Comparison of ENCODE assay signal across 21 cellular contexts in genomic region chr21:25579402-25580016, GRCh38. TPM values are rescaled to one million over a fixed set of nuclear protein-coding genes. Genes with fewer than 3 reads are reported as not detected.
DNase-seq lines count a peak whose midpoint lies in the region; ATAC-seq, FAIRE-seq and TF ChIP-seq lines count a peak whose summit lies in the region.
"Had no signal": no experiment of that assay in that cellular context is flagged by ENCODE, and none has a peak within 500 bp of the region (broad histone marks: within the 10 kb centered on the region; RNA-seq: fewer than 3 reads in every experiment).

No MANE protein-coding gene starts in this region.

- H3K27me3 ChIP-seq in stomach: no peaks in the 10 kb centered on the region

- DNase-seq in natural killer cell treated with Interleukin-12 subunit alpha and Interleukin-12 subunit beta and Interleukin-15 and Interleukin-18, amount 100 ng/mL, for 72 hours (ENCODE audit: low spot score): no peak
- DNase-seq in natural killer cell (no peak), WTC11 (ENCODE audit: low spot score) (no peak), stomach (no peak)
- no peak for DNase-seq in stimulated activated naive B cell treated with anti-CD40 and anti-IgM and Interleukin-4, amounts not matched to agents 10 μg/mL and 1 μg/mL and 100 μg/mL, for 72 hours
- DNase-seq: Calu3; CD4-positive, CD25-positive, alpha-beta regulatory T cell; DMS53; Kasumi-1; MM.1S; NCI-H1092 treated with DMSO at 0.1 percent for 48 hours; NCI-H2081 treated with DMSO at 0.1 percent for 48 hours; NCI-H524 had no signal

- peaks cover 0 to 22% (median 14%) of the 10 kb centered on the region in 4 donors for H3K36me3 ChIP-seq in stomach

- H3K36me3 Mint-ChIP-seq in natural killer cell treated with Interleukin-12 subunit alpha and Interleukin-12 subunit beta and Interleukin-15 and Interleukin-18, amount 100 ng/mL, for 72 hours: peaks cover 25% of the 10 kb centered on the region
- H3K36me3 Mint-ChIP-seq in natural killer cell (no peaks in the 10 kb centered on the region), WTC11 (peaks cover 8% of the 10 kb centered on the region)
- H3K36me3 Mint-ChIP-seq in stimulated activated naive B cell treated with anti-CD40 and anti-IgM and Interleukin-4, amounts not matched to agents 10 μg/mL and 1 μg/mL and 100 μg/mL, for 72 hours: peaks cover 52 to 73% of the 10 kb centered on the region in 2 donors

- CTCF ChIA-PET in WTC11 (lab: Charles Lee): no interaction called here

- intact Hi-C loops in natural killer cell (cut with micrococcal nuclease): no loop called here
- intact Hi-C loops in stomach (cut with DNase I; ENCODE audit: low total_unique reads): no loop called here

- H3K4me3 Mint-ChIP-seq in natural killer cell treated with Interleukin-12 subunit alpha and Interleukin-12 subunit beta and Interleukin-15 and Interleukin-18, amount 100 ng/mL, for 72 hours: peak overlapping the region; percentile 19
- H3K4me3 Mint-ChIP-seq in natural killer cell (no peak overlapping the region), WTC11 (no peak overlapping the region)
- H3K4me3 Mint-ChIP-seq in stimulated activated naive B cell treated with anti-CD40 and anti-IgM and Interleukin-4, amounts not matched to agents 10 μg/mL and 1 μg/mL and 100 μg/mL, for 72 hours: peak overlapping the region in 1 of 2 donors; percentile 54
- H3K4me3 Mint-ChIP-seq: B cell; CD4-positive, CD25-positive, alpha-beta regulatory T cell; GM23338; IgD-negative memory B cell had no signal

- no peaks in the 10 kb centered on the region for H3K4me1 ChIP-seq in stomach

- H3K27ac ChIP-seq in stomach: no peak overlapping the region
- H3K27ac ChIP-seq: HL-60 had no signal

- FAIRE-seq in TTC549 (lab: Jason Lieb, UNC) (peak; percentile 20), colon (lab: Jason Lieb, UNC) (peak; percentile 76)
- FAIRE-seq: HTR-8/SVneo had no signal

- H3K27me3 Mint-ChIP-seq in natural killer cell treated with Interleukin-12 subunit alpha and Interleukin-12 subunit beta and Interleukin-15 and Interleukin-18, amount 100 ng/mL, for 72 hours: no peaks in the 10 kb centered on the region
- H3K27me3 Mint-ChIP-seq in natural killer cell (ENCODE audit: low read depth in 2 of 2) (no peaks in the 10 kb centered on the region), WTC11 (ENCODE audit: low read depth) (no peaks in the 10 kb centered on the region)
- peaks cover 0 to 4% of the 10 kb centered on the region in 2 donors for H3K27me3 Mint-ChIP-seq in stimulated activated naive B cell treated with anti-CD40 and anti-IgM and Interleukin-4, amounts not matched to agents 10 μg/mL and 1 μg/mL and 100 μg/mL, for 72 hours
- H3K27me3 Mint-ChIP-seq: B cell; CD4-positive, CD25-positive, alpha-beta regulatory T cell; IgD-negative memory B cell had no signal

- no peak overlapping the region for H3K4me3 ChIP-seq in stomach
- H3K4me3 ChIP-seq: GM23338 had no signal

- no peak for TF ChIP-seq POLR2A in stomach (IDR thresholded peaks at IDR 0.05)

- no peaks in the 10 kb centered on the region for H3K9me3 ChIP-seq in stomach

- no peak for TF ChIP-seq CTCF in natural killer cell (IDR thresholded peaks at IDR 0.05)
- TF ChIP-seq CTCF in WTC11 (IDR thresholded peaks at IDR 0.05): no peak
- TF ChIP-seq CTCF in stomach (IDR thresholded peaks at IDR 0.05): no peak

- no peak for TF ChIP-seq EP300 in stomach (IDR thresholded peaks at IDR 0.05)

- 53 to 64% (median 62%) methylated on average over 3 of the region's 3 CpGs for WGBS in stomach, 5 donors

- peak overlapping the region; percentile 83 to 87 for H3K27ac Mint-ChIP-seq in natural killer cell treated with Interleukin-12 subunit alpha and Interleukin-12 subunit beta and Interleukin-15 and Interleukin-18, amount 100 ng/mL, for 72 hours
- H3K27ac Mint-ChIP-seq in natural killer cell (peak overlapping the region in 1 of 2 donors; percentile 22), WTC11 (no peak overlapping the region)
- H3K27ac Mint-ChIP-seq in stimulated activated naive B cell treated with anti-CD40 and anti-IgM and Interleukin-4, amounts not matched to agents 10 μg/mL and 1 μg/mL and 100 μg/mL, for 72 hours: peak overlapping the region; percentile 95
- H3K27ac Mint-ChIP-seq: B cell, GM23338, IgD-negative memory B cell had no signal

- peaks cover 36 to 43% of the 10 kb centered on the region in 2 donors for H3K4me1 Mint-ChIP-seq in natural killer cell treated with Interleukin-12 subunit alpha and Interleukin-12 subunit beta and Interleukin-15 and Interleukin-18, amount 100 ng/mL, for 72 hours (ENCODE audit: low read depth in 2 of 2)
- H3K4me1 Mint-ChIP-seq in natural killer cell (peaks cover 0 to 4% of the 10 kb centered on the region in 2 donors), WTC11 (peaks cover 6% of the 10 kb centered on the region)
- H3K4me1 Mint-ChIP-seq in stimulated activated naive B cell treated with anti-CD40 and anti-IgM and Interleukin-4, amounts not matched to agents 10 μg/mL and 1 μg/mL and 100 μg/mL, for 72 hours: peaks cover 36 to 70% of the 10 kb centered on the region in 2 donors

- POLR2A ChIA-PET in WTC11 (lab: Charles Lee): no interaction called here

- no peak for ATAC-seq in natural killer cell treated with Interleukin-12 subunit alpha and Interleukin-12 subunit beta and Interleukin-15 and Interleukin-18, amount 100 ng/mL, for 72 hours
- no peak for ATAC-seq in natural killer cell
- ATAC-seq in stimulated activated naive B cell treated with anti-CD40 and anti-IgM and Interleukin-4, amounts not matched to agents 10 μg/mL and 1 μg/mL and 100 μg/mL, for 72 hours (replicated peaks): no peak
- ATAC-seq in WTC11: no peak
- ATAC-seq: GM23338, HCT116 had no signal

- no peaks in the 10 kb centered on the region for H3K9me3 Mint-ChIP-seq in natural killer cell treated with Interleukin-12 subunit alpha and Interleukin-12 subunit beta and Interleukin-15 and Interleukin-18, amount 100 ng/mL, for 72 hours
- no peaks in the 10 kb centered on the region for H3K9me3 Mint-ChIP-seq in natural killer cell
- H3K9me3 Mint-ChIP-seq in stimulated activated naive B cell treated with anti-CD40 and anti-IgM and Interleukin-4, amounts not matched to agents 10 μg/mL and 1 μg/mL and 100 μg/mL, for 72 hours: peaks cover 5 to 7% of the 10 kb centered on the region in 2 donors
- peaks cover 5% of the 10 kb centered on the region for H3K9me3 Mint-ChIP-seq in WTC11
- H3K9me3 Mint-ChIP-seq: GM23338, IgD-negative memory B cell had no signal

TF ChIP-seq in WTC11, 78 proteins besides CTCF, POLR2A, EP300 and RAD21 (continues in another document):
- TF ChIP-seq OVOL2 (CRISPR knock-in tag; IDR thresholded peaks at IDR 0.05; ENCODE audit: borderline replicate concordance) (no peak), MAX (CRISPR knock-in tag; IDR thresholded peaks at IDR 0.05) (no peak), GRHL2 (CRISPR knock-in tag; IDR thresholded peaks at IDR 0.05; ENCODE audit: insufficient replicate concordance, severe bottlenecking) (no peak), USF1 (CRISPR knock-in tag; IDR thresholded peaks at IDR 0.05) (no peak), IRF1 (CRISPR knock-in tag; IDR thresholded peaks at IDR 0.05) (no peak), E2F5 (CRISPR knock-in tag; IDR thresholded peaks at IDR 0.05) (no peak), SP1 (CRISPR knock-in tag; conservative IDR thresholded peaks at IDR 0.05) (no peak), MXD4 (CRISPR knock-in tag; IDR thresholded peaks at IDR 0.05; ENCODE audit: borderline replicate concordance) (no peak), NR2C2 (CRISPR knock-in tag; IDR thresholded peaks at IDR 0.05) (no peak)

RNA-seq across cellular contexts. Expression of gene MRPL39, which starts 27.8 kb away (rescaled TPM):
- total RNA-seq in natural killer cell treated with Interleukin-12 subunit alpha and Interleukin-12 subunit beta and Interleukin-15 and Interleukin-18, amount 100 ng/mL, for 72 hours: 10 to 100 TPM; 40.6 to 46.1 TPM
- total RNA-seq in natural killer cell: 10 to 100 TPM; 10.8 to 12.8 (median 10.8) TPM
- total RNA-seq in WTC11 (2021): 34.7 to 39.2 TPM (median 37.2 TPM) in 3 replicates
- 10 to 100 TPM in 2 of 5 donors, 1 to 10 TPM in 2, not detected in 1; 2.9 to 65.6 (median 20.2) TPM for total RNA-seq in stomach
- 10 to 100 TPM; 30.9 to 33.7 (median 31.5) TPM for polyA plus RNA-seq in stomach

RNA-seq across cellular contexts. Expression of gene JAM2, which starts 59.5 kb away (rescaled TPM):
- under 1 TPM; 0.45 to 0.50 TPM for total RNA-seq in natural killer cell treated with Interleukin-12 subunit alpha and Interleukin-12 subunit beta and Interleukin-15 and Interleukin-18, amount 100 ng/mL, for 72 hours
- total RNA-seq in natural killer cell (under 1 TPM in 1 of 3 donors, not detected in 2; 0.09 TPM), WTC11 (2021) (4.8 to 6.6 TPM (median 6.4 TPM) in 3 replicates), stomach (10 to 100 TPM in 2 of 5 donors, 1 to 10 TPM in 2, not detected in 1; 3.6 to 32.1 (median 11.5) TPM)
- polyA plus RNA-seq in stomach: 1 to 10 TPM; 1.2 to 8.5 (median 1.7) TPM
- total RNA-seq: Calu3; CD4-positive, CD25-positive, alpha-beta regulatory T cell had no signal
